Comparison of ENCODE assay signal across 21 cellular contexts in genomic region chr5:112554089-112554977, GRCh38.
DNase-seq lines count a peak whose midpoint lies in the region; ATAC-seq and TF ChIP-seq lines count a peak whose summit lies in the region.
"Had no signal": no experiment of that assay in that cellular context is flagged by ENCODE, and none has a peak within 500 bp of the region (broad histone marks: within the 10 kb centered on the region; RNA-seq: fewer than 3 reads in every experiment).

No MANE protein-coding gene starts in this region.

- H3K27me3 Mint-ChIP-seq in T-helper 17 cell = peaks cover 5% of the 10 kb centered on the region
- H3K27me3 Mint-ChIP-seq: activated T-cell treated with anti-CD3 and anti-CD28 coated beads, Interleukin-2, amount 50 U/mL, for 24 hours; stimulated activated naive CD8-positive, alpha-beta T cell treated with anti-CD3 and anti-CD28 coated beads, Interleukin-15, Interleukin-2, amounts not matched to agents 100 ng/mL and 50 ng/mL, for 24 hours had no signal

- CTCF ChIA-PET in HEK293T (lab: Yijun Ruan, JAX) = interaction anchor here (0.6 to 1.1 kb wide), 5 partner anchors 49 to 409 kb away, joined by 3 to 6 read pairs (median 3); no protein-coding TSS in a partner anchor

- no peak for ATAC-seq in T-helper 17 cell
- ATAC-seq: lower lobe of right lung had no signal

- DNase-seq in T-helper 17 cell (no peak), fibroblast of peridontal ligament (ENCODE audit: extremely low read depth) (peak; percentile 84), NCI-H2081 (lab: John Stamatoyannopoulos, UW) (no peak), HEK293T (ENCODE audit: extremely low spot score) (no peak), NCI-H2029 (lab: John Stamatoyannopoulos, UW) (no peak), SHP77 treated with DMSO at 0.1 percent for 48 hours (lab: John Stamatoyannopoulos, UW) (no peak)
- DNase-seq: activated CD4-positive, alpha-beta T cell treated with anti-CD3 and anti-CD28 coated beads, Interleukin-2, amount 50 U/mL, for 1 hour; activated naive CD8-positive, alpha-beta T cell treated with anti-CD3 and anti-CD28 coated beads, Interleukin-2, amount 10 ng/mL, durations not matched to agents 7 days and 5 days; activated T-cell treated with anti-CD3 and anti-CD28 coated beads, Interleukin-2, amount 50 U/mL, for 24 hours; cortex of kidney; HCEC 1CT; KBM-7; lower lobe of right lung; NCI-H1417 treated with DMSO at 0.1 percent for 48 hours; SIG-M5; small intestine; T-helper 9 cell had no signal

- H3K9me3 ChIP-seq in BLaER1 (no peaks in the 10 kb centered on the region), T-helper 17 cell (ENCODE audit: control insufficient read depth, low read length, poor library complexity, severe bottlenecking) (no peaks in the 10 kb centered on the region), parathyroid adenoma (ENCODE audit: control insufficient read depth, low read length) (no peaks in the 10 kb centered on the region)
- H3K9me3 ChIP-seq: esophagus muscularis mucosa, lower lobe of right lung had no signal

- H2AFZ ChIP-seq in parathyroid adenoma = peak overlapping the region; percentile 5

- no peak overlapping the region for H3K9ac ChIP-seq in BLaER1
- no peak overlapping the region for H3K9ac ChIP-seq in parathyroid adenoma

- no peaks in the 10 kb centered on the region for H3K36me3 ChIP-seq in BLaER1
- H3K36me3 ChIP-seq in parathyroid adenoma (ENCODE audit: control insufficient read depth, insufficient read depth, low read length) = no peaks in the 10 kb centered on the region
- H3K36me3 ChIP-seq: esophagus muscularis mucosa, lower lobe of right lung had no signal

- H4K20me1 ChIP-seq in BLaER1 = no peaks in the 10 kb centered on the region

- H3K4me1 ChIP-seq in BLaER1 = peaks cover 9% of the 10 kb centered on the region
- H3K4me1 ChIP-seq in parathyroid adenoma = peaks cover 4% of the 10 kb centered on the region
- H3K4me1 ChIP-seq: esophagus muscularis mucosa, lower lobe of right lung had no signal

- H3K4me3 Mint-ChIP-seq in T-helper 17 cell = no peak overlapping the region
- H3K4me3 Mint-ChIP-seq: activated naive CD8-positive, alpha-beta T cell treated with anti-CD3 and anti-CD28 coated beads, Interleukin-2, amount 10 ng/mL, durations not matched to agents 7 days and 5 days; activated T-cell treated with anti-CD3 and anti-CD28 coated beads, Interleukin-2, amount 50 U/mL, for 24 hours; stimulated activated naive CD8-positive, alpha-beta T cell treated with anti-CD3 and anti-CD28 coated beads, Interleukin-15, Interleukin-2, amounts not matched to agents 100 ng/mL and 50 ng/mL, for 24 hours had no signal

- peaks cover under 1% of the 10 kb centered on the region for H3K4me1 Mint-ChIP-seq in T-helper 17 cell
- H3K4me1 Mint-ChIP-seq: activated naive CD8-positive, alpha-beta T cell treated with anti-CD3 and anti-CD28 coated beads, Interleukin-2, amount 10 ng/mL, durations not matched to agents 7 days and 5 days had no signal

- H3K4me2 ChIP-seq in BLaER1 (peak overlapping the region; percentile 15), parathyroid adenoma (ENCODE audit: low read length) (no peak overlapping the region)

- peak overlapping the region; percentile 59 for H3K27ac Mint-ChIP-seq in T-helper 17 cell
- H3K27ac Mint-ChIP-seq: activated naive CD8-positive, alpha-beta T cell treated with anti-CD3 and anti-CD28 coated beads, Interleukin-2, amount 10 ng/mL, durations not matched to agents 7 days and 5 days; activated T-cell treated with anti-CD3 and anti-CD28 coated beads, Interleukin-2, amount 50 U/mL, for 24 hours; stimulated activated naive CD8-positive, alpha-beta T cell treated with anti-CD3 and anti-CD28 coated beads, Interleukin-15, Interleukin-2, amounts not matched to agents 100 ng/mL and 50 ng/mL, for 24 hours had no signal

- H3K4me3 ChIP-seq in BLaER1 = no peak overlapping the region
- no peak overlapping the region for H3K4me3 ChIP-seq in parathyroid adenoma (ENCODE audit: low read depth, low read length)
- H3K4me3 ChIP-seq: lower lobe of right lung had no signal

- POLR2A ChIA-PET in HEK293T (lab: Yijun Ruan, JAX) = interaction anchor here (0.6 kb wide), 1 partner anchor 134 kb away, joined by 4 read pairs; no protein-coding TSS in a partner anchor

- no peaks in the 10 kb centered on the region for H3K36me3 Mint-ChIP-seq in T-helper 17 cell (ENCODE audit: low read depth)
- H3K36me3 Mint-ChIP-seq: activated naive CD8-positive, alpha-beta T cell treated with anti-CD3 and anti-CD28 coated beads, Interleukin-2, amount 10 ng/mL, durations not matched to agents 7 days and 5 days had no signal

- TF ChIP-seq CTCF in parathyroid adenoma (IDR thresholded peaks at IDR 0.05) = no peak

- H3K79me2 ChIP-seq in parathyroid adenoma = no peaks in the 10 kb centered on the region

- H3K27ac ChIP-seq in BLaER1 (no peak overlapping the region), parathyroid adenoma (no peak overlapping the region)
- H3K27ac ChIP-seq: esophagus muscularis mucosa, lower lobe of right lung had no signal

- H3K27me3 ChIP-seq in BLaER1 (no peaks in the 10 kb centered on the region), parathyroid adenoma (ENCODE audit: control insufficient read depth, insufficient read depth, low read length) (no peaks in the 10 kb centered on the region)
- H3K27me3 ChIP-seq: esophagus muscularis mucosa had no signal

TF ChIP-seq in HEK293T, 16 proteins besides CTCF, POLR2A, EP300 and RAD21:
- TF ChIP-seq ZNF384 (IDR thresholded peaks at IDR 0.05) = no peak
- no peak for TF ChIP-seq CTBP1 (IDR thresholded peaks at IDR 0.05; ENCODE audit: borderline replicate concordance)
- TF ChIP-seq LEF1 (IDR thresholded peaks at IDR 0.05; ENCODE audit: borderline replicate concordance) = no peak
- TF ChIP-seq ARNT (IDR thresholded peaks at IDR 0.05) = no peak
- no peak for TF ChIP-seq ELF4 (IDR thresholded peaks at IDR 0.05)
- TF ChIP-seq NFRKB (IDR thresholded peaks at IDR 0.05) = no peak
- no peak for TF ChIP-seq HDGF (IDR thresholded peaks at IDR 0.05; ENCODE audit: borderline replicate concordance)
- TF ChIP-seq PKNOX1 (IDR thresholded peaks at IDR 0.05) = no peak
- no peak for TF ChIP-seq FOXM1 (IDR thresholded peaks at IDR 0.05; ENCODE audit: borderline replicate concordance)
- no peak for TF ChIP-seq L3MBTL2 (conservative IDR thresholded peaks at IDR 0.05)
- no peak for TF ChIP-seq TARDBP (IDR thresholded peaks at IDR 0.05)
- no peak for TF ChIP-seq SUZ12 (IDR thresholded peaks at IDR 0.05)
- no peak for TF ChIP-seq FOXA1 (IDR thresholded peaks at IDR 0.05)
- TF ChIP-seq SP1 (IDR thresholded peaks at IDR 0.05) = no peak
- no peak for TF ChIP-seq BHLHE40 (IDR thresholded peaks at IDR 0.05; ENCODE audit: borderline replicate concordance)
- TF ChIP-seq FOXK2 (IDR thresholded peaks at IDR 0.05) = no peak
